Comparison of ENCODE assay signal across 14 cellular contexts in the genomic region with DNA sequence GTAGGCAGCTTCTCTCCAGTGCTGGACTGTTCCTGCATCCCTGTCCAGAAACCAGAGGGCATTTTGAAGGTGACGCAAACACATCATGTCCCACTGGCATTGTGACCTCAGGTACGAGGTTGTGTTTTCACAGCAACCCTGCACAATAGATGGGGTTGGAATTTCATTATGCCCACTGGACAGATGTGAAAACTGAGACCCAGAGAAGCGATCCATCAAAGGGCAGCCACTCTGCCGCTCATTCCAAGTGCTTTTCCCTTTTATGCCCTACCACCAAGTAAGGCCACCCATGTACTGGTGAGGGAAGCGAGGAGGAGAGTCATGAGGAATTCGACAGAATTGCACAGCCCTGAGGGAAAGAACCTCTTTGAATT.
DNase-seq lines count a peak whose midpoint lies in the region; ATAC-seq and TF ChIP-seq lines count a peak whose summit lies in the region.
"Had no signal": no experiment of that assay in that cellular context is flagged by ENCODE, and none has a peak within 500 bp of the region (broad histone marks: within the 10 kb centered on the region; RNA-seq: fewer than 3 reads in every experiment).

No MANE protein-coding gene starts in this region.

- no peak overlapping the region for H3K4me3 Mint-ChIP-seq in dendritic cell treated with granulocyte-macrophage colony-stimulating factor and Interleukin-4, amounts not matched to agents 40 ng/mL and 50 ng/mL, for 4 days
- H3K4me3 Mint-ChIP-seq in nephron = no peak overlapping the region
- no peak overlapping the region for H3K4me3 Mint-ChIP-seq in stimulated activated effector memory CD8-positive, alpha-beta T cell treated with anti-CD3 and anti-CD28 coated beads, Interleukin-12 subunit alpha, Interleukin-12 subunit beta, amount 100 ng/mL, for 72 hours
- H3K4me3 Mint-ChIP-seq: CD4-positive, alpha-beta T cell had no signal

- TF ChIP-seq CTCF in OCI-LY7 (conservative IDR thresholded peaks at IDR 0.05; ENCODE audit: low read length) (no peak), nephron (IDR thresholded peaks at IDR 0.05; ENCODE audit: unreplicated experiment in 3 of 3) (no peak), testis (IDR thresholded peaks at IDR 0.05) (no peak)

- no peaks in the 10 kb centered on the region for H3K9me2 ChIP-seq in OCI-LY7 (ENCODE audit: insufficient read depth, low read length)

- H3K9me3 ChIP-seq in BLaER1 (no peaks in the 10 kb centered on the region), OCI-LY7 (ENCODE audit: low read length) (no peaks in the 10 kb centered on the region), testis (no peaks in the 10 kb centered on the region)

- H3K27me3 ChIP-seq in BLaER1 (no peaks in the 10 kb centered on the region), testis (no peaks in the 10 kb centered on the region)

- H3K36me3 ChIP-seq in BLaER1 (no peaks in the 10 kb centered on the region), OCI-LY7 (ENCODE audit: insufficient read depth, low read length) (no peaks in the 10 kb centered on the region), testis (ENCODE audit: low read depth, missing control alignments) (no peaks in the 10 kb centered on the region)

- BruUV-seq in OCI-LY7 (replicated peaks; lab: Mats Ljungman, UMichigan) = no TSS peak

- no peaks in the 10 kb centered on the region for H3K9me3 Mint-ChIP-seq in dendritic cell treated with granulocyte-macrophage colony-stimulating factor and Interleukin-4, amounts not matched to agents 40 ng/mL and 50 ng/mL, for 4 days
- H3K9me3 Mint-ChIP-seq in nephron = peaks cover 2% of the 10 kb centered on the region
- H3K9me3 Mint-ChIP-seq in stimulated activated effector memory CD8-positive, alpha-beta T cell treated with anti-CD3 and anti-CD28 coated beads, Interleukin-12 subunit alpha, Interleukin-12 subunit beta, amount 100 ng/mL, for 72 hours = no peaks in the 10 kb centered on the region
- H3K9me3 Mint-ChIP-seq: CD4-positive, alpha-beta T cell had no signal

- DNase-seq in OCI-LY7 (ENCODE audit: low spot score) (no peak), testis (no peak)
- DNase-seq in stimulated activated effector memory CD8-positive, alpha-beta T cell treated with anti-CD3 and anti-CD28 coated beads, Interleukin-12 subunit alpha, Interleukin-12 subunit beta, amount 100 ng/mL, for 72 hours (ENCODE audit: low spot score in 2 of 2) = no peak
- DNase-seq in activated naive CD4-positive, alpha-beta T cell (lab: John Stamatoyannopoulos, UW) = no peak
- DNase-seq: ACHN; C1 segment of cervical spinal cord; Calu3; CD4-positive, alpha-beta T cell; DMS 273 treated with DMSO at 0.1 percent for 48 hours; GM23248 had no signal

- H4K20me1 ChIP-seq in BLaER1 = no peaks in the 10 kb centered on the region
- no peaks in the 10 kb centered on the region for H4K20me1 ChIP-seq in OCI-LY7 (ENCODE audit: insufficient read depth, low read length)

- TF ChIP-seq POLR2A in testis (IDR thresholded peaks at IDR 0.05) = no peak

- peak overlapping the region; percentile 57; the same call in 1 of the 2 replicates for H3K4me2 ChIP-seq in BLaER1
- 0 out of 2 replicates have a peak overlapping the region, but pooled peaks have one; percentile 6 for H3K4me2 ChIP-seq in OCI-LY7 (ENCODE audit: low read length)

- H3K9ac ChIP-seq in BLaER1 = no peak overlapping the region
- H3K9ac ChIP-seq: GM23248 had no signal

- H3K27me3 Mint-ChIP-seq in dendritic cell treated with granulocyte-macrophage colony-stimulating factor and Interleukin-4, amounts not matched to agents 40 ng/mL and 50 ng/mL, for 4 days = peaks cover 48% of the 10 kb centered on the region
- peaks cover 11% of the 10 kb centered on the region for H3K27me3 Mint-ChIP-seq in nephron (ENCODE audit: low read depth)

- peaks cover 45% of the 10 kb centered on the region for H3K4me1 ChIP-seq in BLaER1
- peaks cover 85% of the 10 kb centered on the region for H3K4me1 ChIP-seq in OCI-LY7 (ENCODE audit: insufficient read depth, low read length, poor library complexity, severe bottlenecking)
- H3K4me1 ChIP-seq in testis = no peaks in the 10 kb centered on the region

- 94% methylated on average over 6 of the region's 6 CpGs for WGBS in testis, 2 donors

- no peaks in the 10 kb centered on the region for H3K79me2 ChIP-seq in OCI-LY7 (ENCODE audit: insufficient read depth, low read depth, low read length)

- H3K4me1 Mint-ChIP-seq in dendritic cell treated with granulocyte-macrophage colony-stimulating factor and Interleukin-4, amounts not matched to agents 40 ng/mL and 50 ng/mL, for 4 days (ENCODE audit: low read depth) = peaks cover 43% of the 10 kb centered on the region
- H3K4me1 Mint-ChIP-seq in nephron = peaks cover 83% of the 10 kb centered on the region
- H3K4me1 Mint-ChIP-seq in stimulated activated effector memory CD8-positive, alpha-beta T cell treated with anti-CD3 and anti-CD28 coated beads, Interleukin-12 subunit alpha, Interleukin-12 subunit beta, amount 100 ng/mL, for 72 hours = peaks cover 5% of the 10 kb centered on the region

- CTCF ChIA-PET in OCI-LY7 (lab: Charles Lee; ENCODE audit: unreplicated experiment) = no interaction called here

- ATAC-seq in stimulated activated effector memory CD8-positive, alpha-beta T cell treated with anti-CD3 and anti-CD28 coated beads, Interleukin-12 subunit alpha, Interleukin-12 subunit beta, amount 100 ng/mL, for 72 hours = no peak
- no peak for ATAC-seq in esophagus mucosa

- intact Hi-C loops in OCI-LY7 (cut with micrococcal nuclease; ENCODE audit: unreplicated experiment) = loop anchor here (10.0 kb wide), 2 partner anchors 467 to 1887 kb away; no protein-coding TSS in a partner anchor
- intact Hi-C loops in dendritic cell treated with granulocyte-macrophage colony-stimulating factor and Interleukin-4, amounts not matched to agents 40 ng/mL and 50 ng/mL, for 4 days (cut with micrococcal nuclease) = no loop called here
- intact Hi-C loops in testis (cut with DNase I; ENCODE audit: low total_unique reads) = no loop called here

- H3K27ac Mint-ChIP-seq in dendritic cell treated with granulocyte-macrophage colony-stimulating factor and Interleukin-4, amounts not matched to agents 40 ng/mL and 50 ng/mL, for 4 days = peak overlapping the region; percentile 50
- peak overlapping the region in 2 of 3 experiments; percentile 39 to 61 for H3K27ac Mint-ChIP-seq in nephron
- H3K27ac Mint-ChIP-seq in stimulated activated effector memory CD8-positive, alpha-beta T cell treated with anti-CD3 and anti-CD28 coated beads, Interleukin-12 subunit alpha, Interleukin-12 subunit beta, amount 100 ng/mL, for 72 hours = no peak overlapping the region
- H3K27ac Mint-ChIP-seq: CD4-positive, alpha-beta T cell had no signal

- no peaks in the 10 kb centered on the region for H3K36me3 Mint-ChIP-seq in dendritic cell treated with granulocyte-macrophage colony-stimulating factor and Interleukin-4, amounts not matched to agents 40 ng/mL and 50 ng/mL, for 4 days (ENCODE audit: low read depth)
- no peaks in the 10 kb centered on the region for H3K36me3 Mint-ChIP-seq in nephron (ENCODE audit: low read depth)
- no peaks in the 10 kb centered on the region for H3K36me3 Mint-ChIP-seq in stimulated activated effector memory CD8-positive, alpha-beta T cell treated with anti-CD3 and anti-CD28 coated beads, Interleukin-12 subunit alpha, Interleukin-12 subunit beta, amount 100 ng/mL, for 72 hours

- H2AFZ ChIP-seq in OCI-LY7 (ENCODE audit: low read length) = no peak overlapping the region; the same call in 1 of the 2 replicates
- H2AFZ ChIP-seq: GM23248 had no signal

- H3K4me3 ChIP-seq in BLaER1 (no peak overlapping the region), OCI-LY7 (ENCODE audit: low read depth, low read length, poor library complexity, severe bottlenecking) (no peak overlapping the region), testis (no peak overlapping the region)
- H3K4me3 ChIP-seq: GM23248 had no signal

- H3K27ac ChIP-seq in BLaER1 (no peak overlapping the region), OCI-LY7 (ENCODE audit: low read depth, low read length, poor library complexity, severe bottlenecking) (no peak overlapping the region), testis (no peak overlapping the region)
- H3K27ac ChIP-seq: GM23248 had no signal

- POLR2A ChIA-PET in OCI-LY7 (lab: Charles Lee) = no interaction called here
